In genomic region chr1:24964811-24965570, GRCh38 we compare ENCODE assay signal across 9 cellular contexts. TPM values are rescaled to one million over a fixed set of nuclear protein-coding genes. Genes with fewer than 3 reads are reported as not detected.
DNase-seq lines count a peak whose midpoint lies in the region; ATAC-seq, FAIRE-seq and TF ChIP-seq lines count a peak whose summit lies in the region.
"Had no signal": no experiment of that assay in that cellular context is flagged by ENCODE, and none has a peak within 500 bp of the region (broad histone marks: within the 10 kb centered on the region; RNA-seq: fewer than 3 reads in every experiment).

No MANE protein-coding gene starts in this region.

- peak overlapping the region; percentile 74 for H3K4me2 ChIP-seq in GM12878 (ENCODE audit: control insufficient read depth, insufficient read depth)

- H3K4me1 ChIP-seq in GM12878 (ENCODE audit: control insufficient read depth, insufficient read depth, low read length) (peaks cover 29% of the 10 kb centered on the region), A673 (ENCODE audit: insufficient read depth, low read length, poor library complexity, severe bottlenecking) (no peaks in the 10 kb centered on the region)

- peak overlapping the region; percentile 91 for H3K9ac ChIP-seq in GM12878 (ENCODE audit: control insufficient read depth, insufficient read depth, low read length)

- peak; percentile 19; the same call in 1 of the 2 replicates for TF ChIP-seq RAD21 in GM12878 (IDR thresholded peaks at IDR 0.05; ENCODE audit: insufficient read depth, low read depth, low read length)

- 1% methylated on average over 32 of the region's 32 CpGs for WGBS in GM12878 (ENCODE audit: insufficient coverage, insufficient replicate concordance, low lambda C conversion rate, missing lambda C conversion rate)

- H3K36me3 ChIP-seq in GM12878 (ENCODE audit: control insufficient read depth in 2 of 2, insufficient read depth in 2 of 2, low read length in 1 of 2) = no peaks in the 10 kb centered on the region; a peak in 2 of 4 replicates
- no peaks in the 10 kb centered on the region for H3K36me3 ChIP-seq in A673 (ENCODE audit: insufficient read depth, low read length, poor library complexity, severe bottlenecking)

- H3K4me3 ChIP-seq in GM12878 = peak overlapping the region; percentile 97
- H3K4me3 ChIP-seq in A673 (ENCODE audit: low read depth, low read length, poor library complexity, severe bottlenecking) = no peak overlapping the region

- SMC1A ChIA-PET in GM12878 (lab: Charles Lee; ENCODE audit: uncharacterized antibody, unreplicated experiment) = interaction anchor here (0.6 to 18.5 kb wide), 16 partner anchors 12 to 240 kb away, joined by 3 to 391 read pairs (median 6); partner anchors contain the start of gene RUNX3

- POLR2A ChIA-PET in GM12878 (lab: Charles Lee) = interaction anchor here (0.7 to 13.4 kb wide), 13 partner anchors 9 to 267 kb away, joined by 3 to 220 read pairs (median 8); partner anchors contain the start of genes CLIC4 and SYF2
- POLR2A ChIA-PET in A673 (lab: Charles Lee; ENCODE audit: low non-redundant PET) = no interaction called here

- H3K27ac ChIP-seq in GM12878 (ENCODE audit: control insufficient read depth, insufficient read depth) = peak overlapping the region; percentile 98
- H3K27ac ChIP-seq in A673 (ENCODE audit: low read depth, low read length, poor library complexity, severe bottlenecking) = no peak overlapping the region

- peaks cover 2% of the 10 kb centered on the region; the same call in 1 of the 2 replicates for H4K20me1 ChIP-seq in GM12878 (ENCODE audit: control insufficient read depth, insufficient read depth)

- H3K79me2 ChIP-seq in GM12878 (ENCODE audit: control insufficient read depth, insufficient read depth, low read length) = peaks cover 50% of the 10 kb centered on the region

- BruUV-seq in GM12878 (replicated peaks; lab: Mats Ljungman, UMichigan) (no TSS peak), A673 (replicated peaks; lab: Mats Ljungman, UMichigan) (no TSS peak)

- TF ChIP-seq CTCF in GM12878 (IDR thresholded peaks at IDR 0.05 in 2 of 3, conservative IDR thresholded peaks at IDR 0.05 in 1 of 3; ENCODE audit: control insufficient read depth in 2 of 3, extremely low read depth in 1 of 3, insufficient read depth in 1 of 3, low read depth in 3 of 3, low read length in 3 of 3) (no peak), A673 (conservative IDR thresholded peaks at IDR 0.05; ENCODE audit: low read depth, low read length) (no peak), omental fat pad (IDR thresholded peaks at IDR 0.05) (no peak)

- FAIRE-seq in GM12878 (lab: Jason Lieb, UNC) = peak; percentile 95
- FAIRE-seq: colon had no signal

- intact Hi-C loops in GM12878 (cut with micrococcal nuclease; ENCODE audit: unreplicated experiment) (loop anchor here (1.0 to 2.0 kb wide), 3 partner anchors 30 to 67 kb away; no protein-coding TSS in a partner anchor), A673 (cut with micrococcal nuclease; ENCODE audit: unreplicated experiment) (no loop called here)

- DNase-seq in T-helper 9 cell = peak; percentile 78
- peak; percentile 96 for DNase-seq in GM12878 (ENCODE audit: low read depth, low spot score)
- DNase-seq in stimulated activated CD4-positive, alpha-beta T cell treated with anti-CD3 and anti-CD28 coated beads, Interleukin-1b, Interleukin-23, amount 100 ng/mL, for 48 hours = peak; percentile 97
- no peak for DNase-seq in NCI-H82 (lab: John Stamatoyannopoulos, UW)
- no peak for DNase-seq in A673 (ENCODE audit: low spot score)
- no peak for DNase-seq in omental fat pad (ENCODE audit: low spot score)

- peak; percentile 86 for TF ChIP-seq POLR2A in GM12878 (IDR thresholded peaks at IDR 0.05; ENCODE audit: low read depth, low read length)

- ATAC-seq in GM19043 (IDR thresholded peaks at IDR 0.05; ENCODE audit: low read depth, unreplicated experiment) = peak; percentile 88
- peak; percentile 76 for ATAC-seq in HG03095 (IDR thresholded peaks at IDR 0.05; ENCODE audit: unreplicated experiment)
- peak; percentile 81 for ATAC-seq in GM12878
- no peak for ATAC-seq in omental fat pad (ENCODE audit: low FRiP score)

- TF ChIP-seq EP300 in GM12878 (IDR thresholded peaks at IDR 0.05; ENCODE audit: borderline replicate concordance in 1 of 2, control insufficient read depth in 1 of 2, low read depth in 2 of 2, low read length in 2 of 2) = peak in 1 of 2 experiments; percentile 84; a peak in 3 of 4 replicates

- RAD21 ChIA-PET in GM12878 (lab: Charles Lee; ENCODE audit: unreplicated experiment) = interaction anchor here (0.6 to 10.4 kb wide), 20 partner anchors 9 to 232 kb away, joined by 3 to 214 read pairs (median 4); partner anchors contain the start of genes CLIC4 and RUNX3

- H3K9me3 ChIP-seq in GM12878 (replicated peaks; ENCODE audit: control insufficient read depth, insufficient read depth, low read length) (no peaks in the 10 kb centered on the region), A673 (ENCODE audit: low read depth, low read length, poor library complexity, severe bottlenecking) (no peaks in the 10 kb centered on the region)

- CTCF ChIA-PET in GM12878 (lab: Yijun Ruan, JAX) = interaction anchor here (0.7 to 18.6 kb wide), 12 partner anchors 13 to 240 kb away, joined by 3 to 396 read pairs (median 4); partner anchors contain the start of gene RUNX3
- CTCF ChIA-PET in A673 (lab: Charles Lee) = no interaction called here

- in situ Hi-C loops in GM12878 (cut with MboI) = loop anchor here (5.0 kb wide), 2 partner anchors 67 to 137 kb away; no protein-coding TSS in a partner anchor

- no peak overlapping the region for H2AFZ ChIP-seq in GM12878 (ENCODE audit: control insufficient read depth, low read depth, low read length)

- no peaks in the 10 kb centered on the region for H3K27me3 ChIP-seq in GM12878 (replicated peaks in 1 of 2; ENCODE audit: control insufficient read depth in 2 of 2, insufficient read depth in 2 of 2, low read length in 1 of 2)
- no peaks in the 10 kb centered on the region for H3K27me3 ChIP-seq in A673 (replicated peaks; ENCODE audit: insufficient read depth, low read depth, low read length, poor library complexity)

TF ChIP-seq in GM12878, 131 proteins besides CTCF, POLR2A, EP300 and RAD21 (continues in another document):
- peak; percentile 89 for TF ChIP-seq RB1 (IDR thresholded peaks at IDR 0.05; ENCODE audit: borderline replicate concordance)
- no peak for TF ChIP-seq SREBF2 (IDR thresholded peaks at IDR 0.05; ENCODE audit: low read length)
- TF ChIP-seq SMAD1 (IDR thresholded peaks at IDR 0.05; ENCODE audit: low read depth, partially characterized antibody) = peak; percentile 95
- peak in 1 of 2 experiments; percentile 78; a peak in 2 of 3 replicates for TF ChIP-seq EGR1 (IDR thresholded peaks at IDR 0.05; ENCODE audit: borderline replicate concordance in 1 of 2, low read depth in 2 of 2, low read length in 2 of 2)
- TF ChIP-seq, protein P1, sequence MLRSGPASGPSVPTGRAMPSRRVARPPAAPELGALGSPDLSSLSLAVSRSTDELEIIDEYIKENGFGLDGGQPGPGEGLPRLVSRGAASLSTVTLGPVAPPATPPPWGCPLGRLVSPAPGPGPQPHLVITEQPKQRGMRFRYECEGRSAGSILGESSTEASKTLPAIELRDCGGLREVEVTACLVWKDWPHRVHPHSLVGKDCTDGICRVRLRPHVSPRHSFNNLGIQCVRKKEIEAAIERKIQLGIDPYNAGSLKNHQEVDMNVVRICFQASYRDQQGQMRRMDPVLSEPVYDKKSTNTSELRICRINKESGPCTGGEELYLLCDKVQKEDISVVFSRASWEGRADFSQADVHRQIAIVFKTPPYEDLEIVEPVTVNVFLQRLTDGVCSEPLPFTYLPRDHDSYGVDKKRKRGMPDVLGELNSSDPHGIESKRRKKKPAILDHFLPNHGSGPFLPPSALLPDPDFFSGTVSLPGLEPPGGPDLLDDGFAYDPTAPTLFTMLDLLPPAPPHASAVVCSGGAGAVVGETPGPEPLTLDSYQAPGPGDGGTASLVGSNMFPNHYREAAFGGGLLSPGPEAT (IDR thresholded peaks at IDR 0.05; ENCODE audit: low read depth) = peak; percentile 87
- peak; percentile 19; the same call in 1 of the 2 replicates for TF ChIP-seq SMARCA5 (IDR thresholded peaks at IDR 0.05)
- TF ChIP-seq BCL11A (IDR thresholded peaks at IDR 0.05; ENCODE audit: low read depth, low read length) = peak; percentile 84
- peak; percentile 47; the same call in 1 of the 2 replicates for TF ChIP-seq MYB (IDR thresholded peaks at IDR 0.05; ENCODE audit: borderline replicate concordance, low read depth, low read length)
- peak; percentile 80 for TF ChIP-seq SPI1 (IDR thresholded peaks at IDR 0.05; ENCODE audit: borderline replicate concordance, insufficient read depth, low read depth, low read length)
- TF ChIP-seq DPF2 (IDR thresholded peaks at IDR 0.05) = peak; percentile 75; the same call in 1 of the 2 replicates
- peak; percentile 10; the same call in 1 of the 2 replicates for TF ChIP-seq SMC3 (IDR thresholded peaks at IDR 0.05; ENCODE audit: borderline replicate concordance, low read length)
- TF ChIP-seq HCFC1 (IDR thresholded peaks at IDR 0.05; ENCODE audit: low read length) = peak; percentile 25; the same call in 1 of the 2 replicates
- TF ChIP-seq YY1 (IDR thresholded peaks at IDR 0.05; ENCODE audit: low read depth, low read length) = 0 out of 2 replicates have a peak, but pooled peaks have one; percentile 20
- no peak for TF ChIP-seq NR2C1 (IDR thresholded peaks at IDR 0.05)
- no peak; the same call in 1 of the 2 replicates for TF ChIP-seq NFYA (IDR thresholded peaks at IDR 0.05; ENCODE audit: borderline replicate concordance, low read depth, low read length)
- peak; percentile 76 for TF ChIP-seq IRF4 (IDR thresholded peaks at IDR 0.05; ENCODE audit: low read depth, low read length)

RNA-seq across cellular contexts. Expression of gene RUNX3, which starts 34.9 kb away (rescaled TPM):
- 101 and 106 TPM in 2 replicates for total RNA-seq in GM12878 (2013; cell fraction: nucleolus; rRNA removed)
- total RNA-seq in GM12878 (2014; rRNA removed) (25.8 and 33.5 TPM in 2 replicates), GM12878 (2014; rRNA removed; fragmentation: Illumina TruSeq; extraction: Trizol) (18.4 and 19.0 TPM in 2 replicates), GM12878 (2021) (148 and 151 TPM in 2 replicates), A673 (2021) (8.6 and 10.2 TPM in 2 replicates), omental fat pad (1 to 10 TPM; 1.6 to 6.7 (median 3.8) TPM)
- polyA plus RNA-seq in GM12878 (2011; ENCODE audit: low read depth) = 44.1 TPM
- polyA plus RNA-seq in GM12878 (2011; rRNA removed) (15.0 and 25.8 TPM in 2 replicates), GM12878 (2014; fragmentation: Illumina TruSeq; extraction: Trizol) (48.8 and 61.7 TPM in 2 replicates), GM12878 (2014; fragmentation: Nextera tagmentation; extraction: Ambion mirVana) (10 to 100 TPM; 21.6 to 26.3 TPM), GM12878 (2014; rRNA removed) (64.7 and 79.6 TPM in 2 replicates), GM12878 (2016; fragmentation: Nextera tagmentation; extraction: Ambion mirVana) (10 to 100 TPM; 29.3 to 34.0 TPM)
- 45.6 and 51.9 TPM in 2 replicates for polyA plus RNA-seq in GM12878 (2011; cell fraction: cytosol; rRNA removed)
- 72.8 and 112 TPM in 2 replicates for polyA plus RNA-seq in GM12878 (2011; cell fraction: nucleus; rRNA removed)
- polyA plus RNA-seq in GM12878 (2012) = 91.6 and 104 TPM in 2 replicates
- 20.0 and 31.7 TPM in 2 replicates for polyA minus RNA-seq in GM12878 (2011; rRNA and poly(A)+ RNA removed)
- polyA minus RNA-seq in GM12878 (2011; cell fraction: cytosol; rRNA and poly(A)+ RNA removed) = 30.6 and 47.6 TPM in 2 replicates
- 30.8 and 46.2 TPM in 2 replicates for polyA minus RNA-seq in GM12878 (2011; cell fraction: nucleus; rRNA and poly(A)+ RNA removed)

Comparison
In these comparisons a context has a peak if more than half of its experiments do, and no peak if none do; other contexts are left out.
1. DNase-seq: peak in T-helper 9 cell (single experiment), GM12878 (single experiment) and stimulated activated CD4-positive, alpha-beta T cell treated with anti-CD3 and anti-CD28 coated beads, Interleukin-1b, Interleukin-23, amount 100 ng/mL, for 48 hours (single experiment); none in NCI-H82 (single experiment), A673 (single experiment) and omental fat pad (single experiment).